Comparison of ENCODE assay signal across 23 cellular contexts in genomic region chr4:133637161-133637560, GRCh38.
"Had no signal": no experiment of that assay in that cellular context is flagged by ENCODE, and none has a peak within 500 bp of the region (broad histone marks: within the 10 kb centered on the region; RNA-seq: fewer than 3 reads in every experiment).

No MANE protein-coding gene starts in this region.

- H3K27me3 ChIP-seq: colonic mucosa, esophagus muscularis mucosa, esophagus squamous epithelium, foreskin keratinocyte, gastrocnemius medialis, gastroesophageal sphincter, heart left ventricle, heart right ventricle had no signal

- H3K4me3 ChIP-seq: colonic mucosa, coronary artery, dorsolateral prefrontal cortex, esophagus muscularis mucosa, esophagus squamous epithelium, gastrocnemius medialis, gastroesophageal sphincter, heart left ventricle, heart right ventricle had no signal

- H3K36me3 ChIP-seq: colonic mucosa, esophagus muscularis mucosa, esophagus squamous epithelium, gastrocnemius medialis, gastroesophageal sphincter, heart left ventricle, heart right ventricle had no signal

- H3K9me3 ChIP-seq: colonic mucosa, esophagus muscularis mucosa, gastrocnemius medialis, gastroesophageal sphincter had no signal

- DNase-seq: colonic mucosa; cortex of kidney; dermis blood vessel endothelial cell; dorsolateral prefrontal cortex; effector CD4-positive, alpha-beta T cell; effector CD8-positive, alpha-beta T cell; effector memory CD4-positive, alpha-beta T cell; effector memory CD8-positive, alpha-beta T cell; endodermal cell; erythroblast; esophagus squamous epithelium; foreskin fibroblast; foreskin keratinocyte; foreskin melanocyte; gastrocnemius medialis; glutamatergic neuron; head of caudate nucleus; heart left ventricle; heart right ventricle had no signal

- H3K4me1 ChIP-seq: colonic mucosa, esophagus muscularis mucosa, esophagus squamous epithelium, foreskin keratinocyte, gastrocnemius medialis, gastroesophageal sphincter, heart left ventricle, heart right ventricle had no signal

- H3K27ac ChIP-seq: colonic mucosa, coronary artery, dorsolateral prefrontal cortex, epithelial cell of prostate, esophagus muscularis mucosa, esophagus squamous epithelium, foreskin keratinocyte, gastrocnemius medialis, gastroesophageal sphincter, heart left ventricle, heart right ventricle had no signal
